Comparison of ENCODE assay signal across 15 cellular contexts in the genomic region with DNA sequence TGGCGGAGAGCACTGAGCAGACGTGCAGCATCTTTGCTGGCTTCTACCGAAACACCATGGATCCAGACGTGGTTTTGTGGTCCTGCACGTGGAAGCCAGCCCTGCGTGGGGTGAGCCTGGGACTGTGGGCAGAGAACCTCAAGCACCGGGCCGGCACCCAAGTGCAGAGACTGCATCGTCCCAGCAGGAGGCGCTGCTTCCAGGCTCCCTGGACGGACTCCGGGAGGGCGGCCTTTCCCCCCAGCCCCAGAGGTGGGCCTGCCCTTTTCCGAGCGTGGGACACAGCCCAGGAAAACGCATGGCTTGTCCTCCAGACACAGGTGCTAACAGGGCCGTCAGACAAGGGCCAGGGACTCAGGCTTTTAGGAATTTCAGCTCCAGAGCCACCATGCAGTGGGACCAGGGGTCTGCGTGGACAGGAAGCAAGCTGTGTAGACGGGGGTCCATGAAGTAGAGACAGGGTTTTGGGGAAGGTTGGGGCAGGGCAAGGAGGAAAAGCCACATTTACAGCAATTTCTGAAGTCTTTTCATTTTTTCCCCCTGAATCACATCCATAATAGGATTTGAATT.
A peak's percentile ranks its signal among the peaks of the same experiment; 100 is the strongest.
DNase-seq lines count a peak whose midpoint lies in the region; ATAC-seq, FAIRE-seq and TF ChIP-seq lines count a peak whose summit lies in the region.
"Had no signal": no experiment of that assay in that cellular context is flagged by ENCODE, and none has a peak within 500 bp of the region (broad histone marks: within the 10 kb centered on the region; RNA-seq: fewer than 3 reads in every experiment).

No MANE protein-coding gene starts in this region.

- no peak for FAIRE-seq in keratinocyte (lab: Jason Lieb, UNC)
- FAIRE-seq: colon, GM19239 had no signal

- H2AFZ ChIP-seq in keratinocyte (ENCODE audit: control insufficient read depth, low read length), result no peak overlapping the region
- H2AFZ ChIP-seq: parathyroid adenoma had no signal

- no peaks in the 10 kb centered on the region for H3K9me1 ChIP-seq in keratinocyte (ENCODE audit: control insufficient read depth, extremely low read depth, insufficient read depth, low read length)

- DNase-seq in stimulated activated CD4-positive, alpha-beta T cell treated with anti-CD3 and anti-CD28 coated beads, Interleukin-1b, Interleukin-23, amount 100 ng/mL, for 48 hours, result peak; percentile 9
- no peak for DNase-seq in stimulated activated CD4-positive, alpha-beta T cell treated with anti-CD3 and anti-CD28 coated beads, Interleukin-4, amount 100 ng/mL, for 24 hours
- no peak for DNase-seq in RWPE2 (ENCODE audit: low spot score)
- no peak for DNase-seq in keratinocyte (ENCODE audit: low read depth, low spot score)
- peak; percentile 59 for DNase-seq in upper lobe of right lung
- DNase-seq in NCI-H2107 treated with DMSO at 0.1 percent for 48 hours (lab: John Stamatoyannopoulos, UW; ENCODE audit: unreplicated experiment), result no peak
- DNase-seq in NCI-H510A (lab: John Stamatoyannopoulos, UW), result no peak
- DNase-seq: NCI-H1105 treated with DMSO at 0.1 percent for 48 hours, NCI-H526 treated with DMSO at 0.1 percent for 48 hours, SW 1271 had no signal

- H3K36me3 ChIP-seq in RWPE2 (ENCODE audit: low read depth) (no peaks in the 10 kb centered on the region), keratinocyte (ENCODE audit: control insufficient read depth in 2 of 2, extremely low read depth in 1 of 2, insufficient read depth in 2 of 2, low read length in 2 of 2) (no peaks in the 10 kb centered on the region), upper lobe of right lung (no peaks in the 10 kb centered on the region)
- H3K36me3 ChIP-seq: thoracic aorta had no signal

- H3K79me2 ChIP-seq in keratinocyte (ENCODE audit: control insufficient read depth, insufficient read depth, low read length), result no peaks in the 10 kb centered on the region
- H3K79me2 ChIP-seq: parathyroid adenoma had no signal

- no peaks in the 10 kb centered on the region for H4K20me1 ChIP-seq in keratinocyte (ENCODE audit: control insufficient read depth, extremely low read depth, insufficient read depth, low read length)

- peak overlapping the region; percentile 56 for H3K4me2 ChIP-seq in keratinocyte (ENCODE audit: control insufficient read depth, extremely low read depth, insufficient read depth, low read depth, low read length)

- TF ChIP-seq CTCF in RWPE2 (IDR thresholded peaks at IDR 0.05; ENCODE audit: poor library complexity, severe bottlenecking), result no peak
- TF ChIP-seq CTCF in keratinocyte (optimal IDR thresholded peaks at IDR 0.05 in 1 of 3, IDR thresholded peaks at IDR 0.05 in 1 of 3, conservative IDR thresholded peaks at IDR 0.05 in 1 of 3; ENCODE audit: extremely low read depth in 1 of 3, insufficient read depth in 2 of 3, low read length in 3 of 3), result peak in 1 of 3 experiments; percentile 15
- no peak for TF ChIP-seq CTCF in upper lobe of right lung (IDR thresholded peaks at IDR 0.05)

- H3K27me3 ChIP-seq in RWPE2 (ENCODE audit: insufficient read depth, poor library complexity, severe bottlenecking) (no peaks in the 10 kb centered on the region), keratinocyte (ENCODE audit: control insufficient read depth, extremely low read depth, insufficient read depth, low read length) (no peaks in the 10 kb centered on the region), upper lobe of right lung (peaks cover 13% of the 10 kb centered on the region)

- H3K9ac ChIP-seq in keratinocyte (ENCODE audit: control insufficient read depth, extremely low read depth, insufficient read depth, low read length), result peak overlapping the region; percentile 9
- H3K9ac ChIP-seq: parathyroid adenoma had no signal

- H3K4me3 ChIP-seq in RWPE2 (ENCODE audit: severe bottlenecking), result no peak overlapping the region
- no peak overlapping the region for H3K4me3 ChIP-seq in keratinocyte (ENCODE audit: control insufficient read depth in 2 of 3, extremely low read depth in 1 of 3, insufficient read depth in 2 of 3, low read depth in 1 of 3, low read length in 3 of 3)
- H3K4me3 ChIP-seq in upper lobe of right lung, result no peak overlapping the region

- H3K4me1 ChIP-seq in RWPE2 (ENCODE audit: insufficient read depth, poor library complexity, severe bottlenecking) (peaks cover 30% of the 10 kb centered on the region), keratinocyte (ENCODE audit: control insufficient read depth, extremely low read depth, insufficient read depth, low read length) (peaks cover 27% of the 10 kb centered on the region), upper lobe of right lung (no peaks in the 10 kb centered on the region)

- ATAC-seq in RWPE2 (ENCODE audit: low read depth) (no peak), upper lobe of right lung (no peak), HG03469 (IDR thresholded peaks at IDR 0.05; ENCODE audit: unreplicated experiment) (no peak)

- H3K27ac ChIP-seq in RWPE2 (ENCODE audit: poor library complexity, severe bottlenecking) (peak overlapping the region; percentile 77), keratinocyte (ENCODE audit: control insufficient read depth, insufficient read depth, low read length) (peak overlapping the region; percentile 70), upper lobe of right lung (no peak overlapping the region)
- H3K27ac ChIP-seq: parathyroid adenoma, thoracic aorta had no signal

- dilution Hi-C loops in keratinocyte (cut with MboI; ENCODE audit: extremely low pct_ligation_motif_present, low sequenced_read_pairs), result no loop called here

- intact Hi-C loops in upper lobe of right lung (cut with DNase I), result no loop called here

- H3K9me3 ChIP-seq in RWPE2 (ENCODE audit: severe bottlenecking) (no peaks in the 10 kb centered on the region), keratinocyte (ENCODE audit: control insufficient read depth, low read depth, low read length) (no peaks in the 10 kb centered on the region), upper lobe of right lung (no peaks in the 10 kb centered on the region)
- H3K9me3 ChIP-seq: thoracic aorta had no signal

Comparison
In these comparisons a context has a peak if more than half of its experiments do, and no peak if none do; other contexts are left out.
1. DNase-seq: peak in stimulated activated CD4-positive, alpha-beta T cell treated with anti-CD3 and anti-CD28 coated beads, Interleukin-1b, Interleukin-23, amount 100 ng/mL, for 48 hours (single experiment) and upper lobe of right lung (single experiment); none in stimulated activated CD4-positive, alpha-beta T cell treated with anti-CD3 and anti-CD28 coated beads, Interleukin-4, amount 100 ng/mL, for 24 hours (single experiment), RWPE2 (single experiment), keratinocyte (single experiment), NCI-H2107 treated with DMSO at 0.1 percent for 48 hours (single experiment) and NCI-H510A (single experiment).